6 cellular contexts compared by ENCODE assay signal in genomic region chr2:9582624-9583023, GRCh38.
"Had no signal": no experiment of that assay in that cellular context is flagged by ENCODE, and none has a peak within 500 bp of the region (broad histone marks: within the 10 kb centered on the region; RNA-seq: fewer than 3 reads in every experiment).

No MANE protein-coding gene starts in this region.

- DNase-seq: H9, HCEC 1CT had no signal

- FAIRE-seq: H1, H54, HTR-8/SVneo had no signal

- H2AFZ ChIP-seq: GM23338 had no signal

- ATAC-seq: GM23338 had no signal

- H3K4me2 ChIP-seq: GM23338 had no signal

- H3K4me3 ChIP-seq: GM23338 had no signal
